In the genomic region with DNA sequence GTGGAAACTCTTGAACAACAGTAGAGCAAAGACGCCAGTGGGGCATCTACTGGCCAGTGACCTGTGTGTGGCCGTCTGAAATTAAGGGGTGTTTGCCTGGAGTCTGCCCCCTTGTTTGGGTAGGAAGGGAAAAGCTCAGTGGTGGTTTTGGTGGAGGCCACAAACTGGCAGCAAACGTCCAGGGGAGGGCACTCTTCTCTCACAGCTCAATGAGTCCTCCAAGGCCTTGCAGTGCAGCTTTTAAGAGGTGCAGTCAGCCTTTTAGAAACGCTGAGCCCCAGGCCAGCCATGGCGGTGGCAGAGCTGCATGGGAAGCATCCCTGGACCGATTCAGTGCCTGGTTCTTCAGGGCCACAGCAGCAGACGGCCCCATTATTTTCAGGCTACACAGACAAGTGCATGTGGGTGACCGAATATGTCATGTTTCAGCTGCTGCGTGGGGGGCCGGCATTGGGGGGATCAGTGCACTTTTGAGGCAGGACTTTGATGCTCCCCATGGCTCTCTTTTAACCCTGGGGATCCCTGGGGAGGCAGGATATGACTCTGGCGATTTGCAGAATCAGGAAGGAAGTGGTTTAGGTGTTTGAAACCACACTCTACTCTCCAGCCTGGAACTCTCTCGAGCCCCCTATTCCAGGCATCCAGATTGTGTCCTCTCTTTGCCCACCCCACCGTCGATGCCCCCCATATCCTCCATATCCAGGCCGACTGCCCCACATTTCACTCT, we compare ENCODE assay signal across 10 cellular contexts.
A peak's percentile ranks its signal among the peaks of the same experiment; 100 is the strongest.
DNase-seq lines count a peak whose midpoint lies in the region; ATAC-seq and TF ChIP-seq lines count a peak whose summit lies in the region.
"Had no signal": no experiment of that assay in that cellular context is flagged by ENCODE, and none has a peak within 500 bp of the region (broad histone marks: within the 10 kb centered on the region; RNA-seq: fewer than 3 reads in every experiment).

No MANE protein-coding gene starts in this region.

- H3K36me3 ChIP-seq in Loucy (ENCODE audit: insufficient read depth, low read length) (no peaks in the 10 kb centered on the region), SK-N-MC (ENCODE audit: insufficient read depth, low read length) (no peaks in the 10 kb centered on the region)
- H3K36me3 ChIP-seq: gastrocnemius medialis, thoracic aorta had no signal

- peak; percentile 29 for DNase-seq in DMS 273 treated with DMSO at 0.1 percent for 48 hours (lab: John Stamatoyannopoulos, UW)
- DNase-seq in SK-N-MC (ENCODE audit: low read depth, low spot score), result peak; percentile 10
- DNase-seq in Right ventricle myocardium superior, result no peak
- peak; percentile 28 for DNase-seq in renal cortical epithelial cell (ENCODE audit: low read depth)
- DNase-seq in cortex of kidney (lab: John Stamatoyannopoulos, UW), result no peak
- no peak for DNase-seq in mesenteric fat pad (ENCODE audit: low spot score)

- H3K4me3 ChIP-seq in Loucy (ENCODE audit: low read length, poor library complexity, severe bottlenecking), result no peak overlapping the region
- H3K4me3 ChIP-seq in SK-N-MC, result no peak overlapping the region
- H3K4me3 ChIP-seq: gastrocnemius medialis, thoracic aorta had no signal

- H3K9me2 ChIP-seq in Loucy (replicated peaks; ENCODE audit: low read depth, low read length), result no peaks in the 10 kb centered on the region

- H3K27me3 ChIP-seq in Loucy (ENCODE audit: insufficient read depth, low read length, poor library complexity, severe bottlenecking), result no peaks in the 10 kb centered on the region
- H3K27me3 ChIP-seq: gastrocnemius medialis had no signal

- TF ChIP-seq CTCF in Loucy (conservative IDR thresholded peaks at IDR 0.05; ENCODE audit: low read length), result peak; percentile 68

- intact Hi-C loops in Right ventricle myocardium superior (cut with DNase I), result loop anchor here (10.0 kb wide), 1 partner anchor 931 kb away; no protein-coding TSS in a partner anchor

- no peaks in the 10 kb centered on the region for H3K9me3 ChIP-seq in Loucy (ENCODE audit: insufficient read depth, low read depth, low read length)
- no peaks in the 10 kb centered on the region for H3K9me3 ChIP-seq in SK-N-MC (ENCODE audit: low read depth, low read length)
- H3K9me3 ChIP-seq: gastrocnemius medialis, thoracic aorta had no signal

- peaks cover 6% of the 10 kb centered on the region for H3K4me1 ChIP-seq in Loucy (ENCODE audit: insufficient read depth, low read length, poor library complexity, severe bottlenecking)
- H3K4me1 ChIP-seq: gastrocnemius medialis had no signal

- H3K9ac ChIP-seq in Loucy (ENCODE audit: low read depth, low read length, poor library complexity, severe bottlenecking) (no peak overlapping the region), SK-N-MC (ENCODE audit: insufficient read length) (no peak overlapping the region)

- H3F3A ChIP-seq in Loucy (ENCODE audit: low read depth), result no peaks in the 10 kb centered on the region

- peak overlapping the region; percentile 6 for H3K4me2 ChIP-seq in Loucy (ENCODE audit: low read depth, low read length, poor library complexity, severe bottlenecking)

- no peak overlapping the region for H2AFZ ChIP-seq in Loucy (ENCODE audit: low read length)

- H4K20me1 ChIP-seq in Loucy (ENCODE audit: insufficient read depth, low read length, poor library complexity, severe bottlenecking), result no peaks in the 10 kb centered on the region

- H3K27ac ChIP-seq in SK-N-MC, result no peak overlapping the region
- H3K27ac ChIP-seq: gastrocnemius medialis, thoracic aorta had no signal

- peak; percentile 73 for ATAC-seq in Right ventricle myocardium superior (ENCODE audit: poor library complexity)
- no peak for ATAC-seq in HG03439 (IDR thresholded peaks at IDR 0.05; ENCODE audit: unreplicated experiment)
- ATAC-seq: gastrocnemius medialis had no signal

- no peaks in the 10 kb centered on the region for H3K79me2 ChIP-seq in Loucy (ENCODE audit: insufficient read depth, low read length)

Comparison
In these comparisons a context has a peak if more than half of its experiments do, and no peak if none do; other contexts are left out.
1. DNase-seq: peak in DMS 273 treated with DMSO at 0.1 percent for 48 hours (single experiment), SK-N-MC (single experiment) and renal cortical epithelial cell (single experiment); none in Right ventricle myocardium superior (single experiment), cortex of kidney (single experiment) and mesenteric fat pad (single experiment).